14 cellular contexts compared by ENCODE assay signal in genomic region chr5:2865856-2866546, GRCh38.
A peak's percentile ranks its signal among the peaks of the same experiment; 100 is the strongest.
DNase-seq lines count a peak whose midpoint lies in the region; TF ChIP-seq lines count a peak whose summit lies in the region.
"Had no signal": no experiment of that assay in that cellular context is flagged by ENCODE, and none has a peak within 500 bp of the region (broad histone marks: within the 10 kb centered on the region; RNA-seq: fewer than 3 reads in every experiment).

No MANE protein-coding gene starts in this region.

- H3K4me3 Mint-ChIP-seq in osteocyte (ENCODE audit: unreplicated experiment), result no peak overlapping the region
- H3K4me3 Mint-ChIP-seq: CD4-positive, alpha-beta T cell had no signal

- DNase-seq in right atrium auricular region (ENCODE audit: low spot score), result peak; percentile 51
- no peak for DNase-seq in left ventricle myocardium inferior
- peak; percentile 86 for DNase-seq in esophagus muscularis mucosa (ENCODE audit: extremely low spot score)
- peak; percentile 81 for DNase-seq in osteocyte (ENCODE audit: extremely low spot score, unreplicated experiment)
- no peak for DNase-seq in pons (ENCODE audit: low spot score)
- no peak for DNase-seq in KBM-7
- no peak for DNase-seq in AML-193 (lab: John Stamatoyannopoulos, UW)
- DNase-seq: 8988T; CD4-positive, alpha-beta T cell; DMS79 treated with DMSO at 0.1 percent for 48 hours; GDM1; GOT3 had no signal

- TF ChIP-seq POLR2A in esophagus muscularis mucosa (IDR thresholded peaks at IDR 0.05; ENCODE audit: low read depth), result no peak

- H3K27ac Mint-ChIP-seq in osteocyte (ENCODE audit: unreplicated experiment), result no peak overlapping the region
- H3K27ac Mint-ChIP-seq: CD4-positive, alpha-beta T cell had no signal

- H3K4me3 ChIP-seq in right atrium auricular region, result no peak overlapping the region
- no peak overlapping the region for H3K4me3 ChIP-seq in left ventricle myocardium inferior
- no peak overlapping the region for H3K4me3 ChIP-seq in esophagus muscularis mucosa
- H3K4me3 ChIP-seq: BLaER1 treated with 17β-estradiol and CSF1 and Interleukin-3, amounts not matched to agents 10 nM and 100 nM; HAP-1 had no signal

- TF ChIP-seq CTCF in right atrium auricular region (IDR thresholded peaks at IDR 0.05), result no peak
- TF ChIP-seq CTCF in left ventricle myocardium inferior (IDR thresholded peaks at IDR 0.05; ENCODE audit: borderline replicate concordance), result no peak
- TF ChIP-seq CTCF in esophagus muscularis mucosa (IDR thresholded peaks at IDR 0.05), result no peak
- TF ChIP-seq CTCF in osteocyte (IDR thresholded peaks at IDR 0.05), result no peak

- H3K4me1 Mint-ChIP-seq in osteocyte (ENCODE audit: unreplicated experiment), result no peaks in the 10 kb centered on the region

- no peaks in the 10 kb centered on the region for H3K36me3 Mint-ChIP-seq in osteocyte (ENCODE audit: unreplicated experiment)

- H3K9me3 Mint-ChIP-seq in osteocyte (ENCODE audit: unreplicated experiment), result peaks cover 34% of the 10 kb centered on the region

- in situ Hi-C loops in KBM-7 (cut with MboI; ENCODE audit: low pct_unique_long_range_greater_than_20kb, low sequenced_read_pairs), result no loop called here

- TF ChIP-seq EP300 in esophagus muscularis mucosa (IDR thresholded peaks at IDR 0.05), result no peak

- no peaks in the 10 kb centered on the region for H3K27me3 Mint-ChIP-seq in osteocyte (ENCODE audit: unreplicated experiment)
- H3K27me3 Mint-ChIP-seq: CD4-positive, alpha-beta T cell had no signal

- no peak overlapping the region for H3K27ac ChIP-seq in right atrium auricular region
- no peak overlapping the region for H3K27ac ChIP-seq in left ventricle myocardium inferior (replicated peaks)
- no peak overlapping the region for H3K27ac ChIP-seq in esophagus muscularis mucosa (replicated peaks in 1 of 4)
- H3K27ac ChIP-seq: BLaER1 treated with 17β-estradiol and CSF1 and Interleukin-3, amounts not matched to agents 10 nM and 100 nM had no signal

- H3K27me3 ChIP-seq in right atrium auricular region (no peaks in the 10 kb centered on the region), left ventricle myocardium inferior (ENCODE audit: low read depth) (peaks cover 56% of the 10 kb centered on the region), esophagus muscularis mucosa (peaks cover 0 to 24% (median 0%) of the 10 kb centered on the region in 4 donors)
- H3K27me3 ChIP-seq: BLaER1 treated with 17β-estradiol and CSF1 and Interleukin-3, amounts not matched to agents 10 nM and 100 nM had no signal

- H3K9me3 ChIP-seq in right atrium auricular region (no peaks in the 10 kb centered on the region), left ventricle myocardium inferior (replicated peaks) (no peaks in the 10 kb centered on the region), esophagus muscularis mucosa (no peaks in the 10 kb centered on the region)
- H3K9me3 ChIP-seq: HAP-1 had no signal

- H3K4me1 ChIP-seq in right atrium auricular region, result no peaks in the 10 kb centered on the region
- H3K4me1 ChIP-seq in left ventricle myocardium inferior, result no peaks in the 10 kb centered on the region
- H3K4me1 ChIP-seq in esophagus muscularis mucosa, result no peaks in the 10 kb centered on the region
- H3K4me1 ChIP-seq: HAP-1 had no signal

- 87% methylated on average over 24 of the region's 25 CpGs for WGBS in esophagus muscularis mucosa

- intact Hi-C loops in left ventricle myocardium inferior (cut with micrococcal nuclease) (no loop called here), esophagus muscularis mucosa (cut with DNase I) (no loop called here)

- H3K36me3 ChIP-seq in right atrium auricular region, result no peaks in the 10 kb centered on the region
- no peaks in the 10 kb centered on the region for H3K36me3 ChIP-seq in left ventricle myocardium inferior
- H3K36me3 ChIP-seq in esophagus muscularis mucosa, result no peaks in the 10 kb centered on the region
- H3K36me3 ChIP-seq: BLaER1 treated with 17β-estradiol and CSF1 and Interleukin-3, amounts not matched to agents 10 nM and 100 nM; HAP-1 had no signal

Comparison
In these comparisons a context has a peak if more than half of its experiments do, and no peak if none do; other contexts are left out.
1. DNase-seq: peak in right atrium auricular region (single experiment), esophagus muscularis mucosa (single experiment) and osteocyte (single experiment); none in left ventricle myocardium inferior (single experiment), pons (single experiment), KBM-7 (single experiment) and AML-193 (0 of 2).